In genomic region chr1:40384413-40384762, GRCh38 we compare ENCODE assay signal across 10 cellular contexts. TPM values are rescaled to one million over a fixed set of nuclear protein-coding genes. Genes with fewer than 3 reads are reported as not detected.
DNase-seq lines count a peak whose midpoint lies in the region; ATAC-seq, FAIRE-seq and TF ChIP-seq lines count a peak whose summit lies in the region.
"Had no signal": no experiment of that assay in that cellular context is flagged by ENCODE, and none has a peak within 500 bp of the region (broad histone marks: within the 10 kb centered on the region; RNA-seq: fewer than 3 reads in every experiment).

No MANE protein-coding gene starts in this region.

- no peak for DNase-seq in GM19239 (ENCODE audit: insufficient read length, low spot score)
- DNase-seq in OCI-LY7 (ENCODE audit: low spot score), result peak; percentile 43
- no peak for DNase-seq in endodermal cell
- DNase-seq in foreskin keratinocyte, result no peak
- no peak for DNase-seq in nucleus accumbens (lab: John Stamatoyannopoulos, UW)
- no peak for DNase-seq in WERI-Rb-1
- DNase-seq: trophoblast cell had no signal

- H3K9me2 ChIP-seq in OCI-LY7 (ENCODE audit: insufficient read depth, low read length), result no peaks in the 10 kb centered on the region

- peak overlapping the region; percentile 84 for H3K4me2 ChIP-seq in OCI-LY7 (ENCODE audit: low read length)
- peak overlapping the region; percentile 26 for H3K4me2 ChIP-seq in skeletal muscle satellite cell (ENCODE audit: low read length)

- H3K27ac ChIP-seq in OCI-LY7 (ENCODE audit: low read depth, low read length, poor library complexity, severe bottlenecking) (peak overlapping the region; percentile 97), endodermal cell (ENCODE audit: low read depth, low read length) (peak overlapping the region; percentile 13), foreskin keratinocyte (no peak overlapping the region), WERI-Rb-1 (no peak overlapping the region)

- H3K27me3 ChIP-seq in endodermal cell (ENCODE audit: control insufficient read depth, insufficient read depth, low read length, poor library complexity, severe bottlenecking) (no peaks in the 10 kb centered on the region), skeletal muscle satellite cell (ENCODE audit: control insufficient read depth, insufficient read depth, low read length) (no peaks in the 10 kb centered on the region), foreskin keratinocyte (no peaks in the 10 kb centered on the region), WERI-Rb-1 (ENCODE audit: insufficient read depth, low read depth, severe bottlenecking) (no peaks in the 10 kb centered on the region)

- H2AFZ ChIP-seq in OCI-LY7 (ENCODE audit: low read length), result no peak overlapping the region

- ATAC-seq in foreskin keratinocyte (no peak), GM19463 (IDR thresholded peaks at IDR 0.05; ENCODE audit: unreplicated experiment) (no peak)

- H3K27me3 Mint-ChIP-seq in endodermal cell (ENCODE audit: insufficient read depth), result no peaks in the 10 kb centered on the region

- FAIRE-seq in GM19239 (lab: Jason Lieb, UNC), result peak; percentile 67

- H3K9me3 Mint-ChIP-seq in endodermal cell, result peaks cover 17% of the 10 kb centered on the region

- peak overlapping the region; percentile 66 for H3K4me3 ChIP-seq in OCI-LY7 (ENCODE audit: low read depth, low read length, poor library complexity, severe bottlenecking)
- H3K4me3 ChIP-seq in endodermal cell (ENCODE audit: low read length), result peak overlapping the region; percentile 52
- H3K4me3 ChIP-seq in skeletal muscle satellite cell (ENCODE audit: low read length), result no peak overlapping the region
- no peak overlapping the region for H3K4me3 ChIP-seq in WERI-Rb-1 (ENCODE audit: low read depth, low read length)
- H3K4me3 ChIP-seq: lung had no signal

- intact Hi-C loops in OCI-LY7 (cut with micrococcal nuclease; ENCODE audit: unreplicated experiment), result loop anchor here (10.0 kb wide), 1 partner anchor 310 kb away; the partner anchor contains the start of gene NFYC

- H3K36me3 ChIP-seq in OCI-LY7 (ENCODE audit: insufficient read depth, low read length) (peaks cover 20% of the 10 kb centered on the region; the same call in 1 of the 2 replicates), endodermal cell (ENCODE audit: control insufficient read depth, insufficient read depth, low read length) (peaks cover 9% of the 10 kb centered on the region), skeletal muscle satellite cell (ENCODE audit: insufficient read depth, low read length) (no peaks in the 10 kb centered on the region), WERI-Rb-1 (no peaks in the 10 kb centered on the region)

- CTCF ChIA-PET in OCI-LY7 (lab: Charles Lee; ENCODE audit: unreplicated experiment), result interaction anchor here (1.7 kb wide), 1 partner anchor 11 kb away, joined by 13 read pairs; the partner anchor contains the start of gene SMAP2

- H3K79me2 ChIP-seq in OCI-LY7 (ENCODE audit: insufficient read depth, low read depth, low read length), result peaks cover 85% of the 10 kb centered on the region

- H3K4me1 Mint-ChIP-seq in endodermal cell, result peaks cover 62% of the 10 kb centered on the region

- WGBS in endodermal cell (ENCODE audit: insufficient coverage in 1 of 2, insufficient read length in 1 of 2), 2 experiments, result 36 to 94% methylated on average over 2 of the region's 2 CpGs

- peaks cover 92% of the 10 kb centered on the region for H3K4me1 ChIP-seq in OCI-LY7 (ENCODE audit: insufficient read depth, low read length, poor library complexity, severe bottlenecking)
- H3K4me1 ChIP-seq in endodermal cell (ENCODE audit: control insufficient read depth, insufficient read depth, low read length), result peaks cover 22% of the 10 kb centered on the region
- H3K4me1 ChIP-seq in skeletal muscle satellite cell (ENCODE audit: control insufficient read depth, insufficient read depth, low read length), result peaks cover 59% of the 10 kb centered on the region
- H3K4me1 ChIP-seq in foreskin keratinocyte, result peaks cover 13% of the 10 kb centered on the region

- no peaks in the 10 kb centered on the region for H3K9me3 ChIP-seq in OCI-LY7 (ENCODE audit: low read length)
- peaks cover 17% of the 10 kb centered on the region for H3K9me3 ChIP-seq in endodermal cell (ENCODE audit: control insufficient read depth, low read length)
- no peaks in the 10 kb centered on the region for H3K9me3 ChIP-seq in skeletal muscle satellite cell (replicated peaks; ENCODE audit: low read length)
- no peaks in the 10 kb centered on the region for H3K9me3 ChIP-seq in WERI-Rb-1 (ENCODE audit: severe bottlenecking)

- POLR2A ChIA-PET in OCI-LY7 (lab: Charles Lee), result interaction anchor here (0.6 to 8.5 kb wide), 9 partner anchors 9 to 550 kb away, joined by 3 to 89 read pairs (median 5); partner anchors contain the start of genes SMAP2 and ZNF684

- peak overlapping the region; percentile 21 for H3K4me3 Mint-ChIP-seq in endodermal cell

- H3K9ac ChIP-seq in endodermal cell (ENCODE audit: extremely low read depth, low read length, poor library complexity, severe bottlenecking) (peak overlapping the region; percentile 36), skeletal muscle satellite cell (ENCODE audit: low read depth, low read length) (no peak overlapping the region)

- H3K36me3 Mint-ChIP-seq in endodermal cell (ENCODE audit: low read depth), result peaks cover 17% of the 10 kb centered on the region

- H3K27ac Mint-ChIP-seq in endodermal cell, result peak overlapping the region; percentile 88

- TF ChIP-seq CTCF in OCI-LY7 (conservative IDR thresholded peaks at IDR 0.05; ENCODE audit: low read length) (no peak), endodermal cell (conservative IDR thresholded peaks at IDR 0.05) (no peak), foreskin keratinocyte (conservative IDR thresholded peaks at IDR 0.05) (no peak), WERI-Rb-1 (IDR thresholded peaks at IDR 0.05; ENCODE audit: low read depth, low read length) (no peak)

- no TSS peak for BruUV-seq in OCI-LY7 (replicated peaks; lab: Mats Ljungman, UMichigan)

- no peaks in the 10 kb centered on the region for H4K20me1 ChIP-seq in OCI-LY7 (ENCODE audit: insufficient read depth, low read length)

RNA-seq across cellular contexts. Expression of gene SMAP2, which starts 10.9 kb away (rescaled TPM):
- total RNA-seq in OCI-LY7 (2014; rRNA removed; shearing (Covaris generic)), result 50.3 and 60.5 TPM in 2 replicates
- total RNA-seq in OCI-LY7 (2022) (105 and 118 TPM in 2 replicates), endodermal cell (10 to 100 TPM; 21.9 to 22.3 TPM), foreskin keratinocyte (20.4 and 20.9 TPM in 2 replicates)
- 18.0 TPM for polyA plus RNA-seq in endodermal cell (2013, experiment 1 of 2)
- 17.6 TPM for polyA plus RNA-seq in endodermal cell (2013, experiment 2 of 2)
- total RNA-seq in skeletal muscle satellite cell (2012; rRNA removed), result 30.9 and 31.0 TPM in 2 replicates
- polyA plus RNA-seq in foreskin keratinocyte, result 15.8 and 18.5 TPM in 2 replicates

Comparison
In these comparisons a context has a peak if more than half of its experiments do, and no peak if none do; other contexts are left out.
1. H3K27ac ChIP-seq: peak in OCI-LY7 (single experiment) and endodermal cell (single experiment); none in foreskin keratinocyte (single experiment) and WERI-Rb-1 (single experiment).
2. H3K4me3 ChIP-seq: peak in OCI-LY7 (single experiment) and endodermal cell (single experiment); none in skeletal muscle satellite cell (single experiment) and WERI-Rb-1 (single experiment).